Comparison of ENCODE assay signal across 1 cellular context in the genomic region with DNA sequence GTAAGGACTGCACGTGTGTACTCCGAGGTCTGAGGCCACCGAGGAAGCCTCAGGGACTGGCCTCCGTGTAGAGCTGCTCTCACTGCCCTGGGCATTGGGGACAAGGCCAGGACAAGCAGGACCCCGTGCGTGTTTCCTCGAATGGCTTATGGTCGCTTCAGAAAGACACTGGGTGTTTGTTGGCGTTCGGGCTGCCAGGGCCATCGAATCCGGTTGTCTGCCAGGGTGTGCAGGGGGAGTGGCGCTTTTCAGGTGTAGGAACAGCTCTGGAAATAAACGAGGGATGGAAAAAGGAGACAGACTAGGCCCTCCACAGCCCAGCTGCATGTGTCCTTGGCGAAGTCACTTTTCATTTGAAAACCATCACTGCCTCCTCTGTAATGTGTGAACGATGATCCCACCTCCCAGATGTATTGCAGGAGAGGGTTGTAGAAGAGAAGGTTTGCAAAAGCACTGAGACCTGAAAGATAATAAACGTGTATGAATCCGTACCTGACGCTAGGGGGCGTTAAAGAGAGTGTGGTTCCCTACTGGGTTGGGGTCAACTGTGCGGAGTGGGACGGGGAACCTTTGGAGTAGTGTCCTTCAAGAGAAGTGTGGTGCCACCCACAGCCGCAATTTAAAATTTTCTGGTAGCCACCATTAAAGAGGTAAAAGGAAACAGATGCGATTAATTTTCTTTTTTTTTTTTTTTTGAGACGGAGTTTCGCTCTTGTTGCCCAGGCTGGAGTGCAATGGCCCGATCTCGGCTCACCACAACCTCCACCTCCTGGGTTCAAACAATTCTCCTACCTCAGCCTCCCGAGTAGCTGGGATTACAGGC.
TF ChIP-seq lines count a peak whose summit lies in the region.

No MANE protein-coding gene starts in this region.

TF ChIP-seq in HepG2, 621 proteins besides CTCF, POLR2A, EP300 and RAD21 (continues in another document):
- TF ChIP-seq TBL1XR1 (IDR thresholded peaks at IDR 0.05; ENCODE audit: borderline replicate concordance, low read length, partially characterized antibody), result no peak
- 0 out of 2 replicates have a peak, but pooled peaks have one; percentile 7 for TF ChIP-seq RXRB (CRISPR knock-in tag; IDR thresholded peaks at IDR 0.05; ENCODE audit: borderline replicate concordance)
- TF ChIP-seq ZNF574 (CRISPR knock-in tag; IDR thresholded peaks at IDR 0.05), result no peak
- TF ChIP-seq ZNF710 (CRISPR knock-in tag; IDR thresholded peaks at IDR 0.05; ENCODE audit: borderline replicate concordance), result 0 out of 2 replicates have a peak, but pooled peaks have one; percentile 23
- TF ChIP-seq ISL2 (CRISPR knock-in tag; IDR thresholded peaks at IDR 0.05), result no peak
- TF ChIP-seq GMEB2 (CRISPR knock-in tag; IDR thresholded peaks at IDR 0.05; ENCODE audit: low read depth), result no peak
- TF ChIP-seq HNF4G (IDR thresholded peaks at IDR 0.05; ENCODE audit: borderline replicate concordance, low read depth, low read length), result no peak
- 0 out of 2 replicates have a peak, but pooled peaks have one; percentile 46 for TF ChIP-seq HNF4G (CRISPR knock-in tag; IDR thresholded peaks at IDR 0.05; ENCODE audit: borderline replicate concordance, low read depth)
- TF ChIP-seq MAZ (IDR thresholded peaks at IDR 0.05; ENCODE audit: borderline replicate concordance, low read depth, low read length), result no peak
- TF ChIP-seq MAZ (CRISPR knock-in tag; IDR thresholded peaks at IDR 0.05; ENCODE audit: low read depth), result 0 out of 2 replicates have a peak, but pooled peaks have one; percentile 24
- TF ChIP-seq TOPORS (CRISPR knock-in tag; IDR thresholded peaks at IDR 0.05), result no peak
- 0 out of 2 replicates have a peak, but pooled peaks have one; percentile 20 for TF ChIP-seq ZBTB7B (CRISPR knock-in tag; IDR thresholded peaks at IDR 0.05)
- TF ChIP-seq ZNF598 (CRISPR knock-in tag; IDR thresholded peaks at IDR 0.05; ENCODE audit: borderline replicate concordance), result no peak
- TF ChIP-seq, protein P1, sequence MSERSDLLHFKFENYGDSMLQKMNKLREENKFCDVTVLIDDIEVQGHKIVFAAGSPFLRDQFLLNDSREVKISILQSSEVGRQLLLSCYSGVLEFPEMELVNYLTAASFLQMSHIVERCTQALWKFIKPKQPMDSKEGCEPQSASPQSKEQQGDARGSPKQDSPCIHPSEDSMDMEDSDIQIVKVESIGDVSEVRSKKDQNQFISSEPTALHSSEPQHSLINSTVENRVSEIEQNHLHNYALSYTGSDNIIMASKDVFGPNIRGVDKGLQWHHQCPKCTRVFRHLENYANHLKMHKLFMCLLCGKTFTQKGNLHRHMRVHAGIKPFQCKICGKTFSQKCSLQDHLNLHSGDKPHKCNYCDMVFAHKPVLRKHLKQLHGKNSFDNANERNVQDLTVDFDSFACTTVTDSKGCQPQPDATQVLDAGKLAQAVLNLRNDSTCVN (CRISPR knock-in tag; IDR thresholded peaks at IDR 0.05; ENCODE audit: borderline replicate concordance), result no peak
- no peak for TF ChIP-seq RXRA (CRISPR knock-in tag; IDR thresholded peaks at IDR 0.05)
- TF ChIP-seq MTERF4 (CRISPR knock-in tag; IDR thresholded peaks at IDR 0.05), result 0 out of 2 replicates have a peak, but pooled peaks have one; percentile 63
- TF ChIP-seq, protein P2, sequence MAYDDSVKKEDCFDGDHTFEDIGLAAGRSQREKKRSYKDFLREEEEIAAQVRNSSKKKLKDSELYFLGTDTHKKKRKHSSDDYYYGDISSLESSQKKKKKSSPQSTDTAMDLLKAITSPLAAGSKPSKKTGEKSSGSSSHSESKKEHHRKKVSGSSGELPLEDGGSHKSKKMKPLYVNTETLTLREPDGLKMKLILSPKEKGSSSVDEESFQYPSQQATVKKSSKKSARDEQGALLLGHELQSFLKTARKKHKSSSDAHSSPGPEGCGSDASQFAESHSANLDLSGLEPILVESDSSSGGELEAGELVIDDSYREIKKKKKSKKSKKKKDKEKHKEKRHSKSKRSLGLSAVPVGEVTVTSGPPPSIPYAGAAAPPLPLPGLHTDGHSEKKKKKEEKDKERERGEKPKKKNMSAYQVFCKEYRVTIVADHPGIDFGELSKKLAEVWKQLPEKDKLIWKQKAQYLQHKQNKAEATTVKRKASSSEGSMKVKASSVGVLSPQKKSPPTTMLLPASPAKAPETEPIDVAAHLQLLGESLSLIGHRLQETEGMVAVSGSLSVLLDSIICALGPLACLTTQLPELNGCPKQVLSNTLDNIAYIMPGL (CRISPR knock-in tag; IDR thresholded peaks at IDR 0.05; ENCODE audit: borderline replicate concordance in 1 of 2, low read depth in 1 of 2), result peak; percentile 29 to 55; a peak in 2 of 4 replicates
- TF ChIP-seq PREB (CRISPR knock-in tag; IDR thresholded peaks at IDR 0.05), result no peak
- no peak for TF ChIP-seq DNMT1 (CRISPR knock-in tag; IDR thresholded peaks at IDR 0.05)
- TF ChIP-seq ELK4 (CRISPR knock-in tag; IDR thresholded peaks at IDR 0.05; ENCODE audit: borderline replicate concordance), result no peak
- TF ChIP-seq ZNF225 (CRISPR knock-in tag; IDR thresholded peaks at IDR 0.05), result peak; percentile 35; the same call in 1 of the 2 replicates
- TF ChIP-seq GABPA (IDR thresholded peaks at IDR 0.05; ENCODE audit: low read depth, low read length), result no peak
- TF ChIP-seq GABPA (CRISPR knock-in tag; IDR thresholded peaks at IDR 0.05; ENCODE audit: low read depth), result peak; percentile 9; the same call in 1 of the 2 replicates
- TF ChIP-seq MATR3 (CRISPR knock-in tag; IDR thresholded peaks at IDR 0.05), result no peak
- no peak for TF ChIP-seq FIP1L1 (IDR thresholded peaks at IDR 0.05; ENCODE audit: borderline replicate concordance, insufficient read depth, low read depth, low read length)
- no peak for TF ChIP-seq ZNF672 (CRISPR knock-in tag; IDR thresholded peaks at IDR 0.05)
- TF ChIP-seq TEAD3 (CRISPR knock-in tag; optimal IDR thresholded peaks at IDR 0.05; ENCODE audit: borderline replicate concordance), result peak; percentile 31
- TF ChIP-seq SRSF4 (IDR thresholded peaks at IDR 0.05; ENCODE audit: low read depth, low read length, poor library complexity, severe bottlenecking), result no peak
- TF ChIP-seq XRCC5 (optimal IDR thresholded peaks at IDR 0.05; ENCODE audit: low read length), result peak; percentile 53
- TF ChIP-seq, protein P3, sequence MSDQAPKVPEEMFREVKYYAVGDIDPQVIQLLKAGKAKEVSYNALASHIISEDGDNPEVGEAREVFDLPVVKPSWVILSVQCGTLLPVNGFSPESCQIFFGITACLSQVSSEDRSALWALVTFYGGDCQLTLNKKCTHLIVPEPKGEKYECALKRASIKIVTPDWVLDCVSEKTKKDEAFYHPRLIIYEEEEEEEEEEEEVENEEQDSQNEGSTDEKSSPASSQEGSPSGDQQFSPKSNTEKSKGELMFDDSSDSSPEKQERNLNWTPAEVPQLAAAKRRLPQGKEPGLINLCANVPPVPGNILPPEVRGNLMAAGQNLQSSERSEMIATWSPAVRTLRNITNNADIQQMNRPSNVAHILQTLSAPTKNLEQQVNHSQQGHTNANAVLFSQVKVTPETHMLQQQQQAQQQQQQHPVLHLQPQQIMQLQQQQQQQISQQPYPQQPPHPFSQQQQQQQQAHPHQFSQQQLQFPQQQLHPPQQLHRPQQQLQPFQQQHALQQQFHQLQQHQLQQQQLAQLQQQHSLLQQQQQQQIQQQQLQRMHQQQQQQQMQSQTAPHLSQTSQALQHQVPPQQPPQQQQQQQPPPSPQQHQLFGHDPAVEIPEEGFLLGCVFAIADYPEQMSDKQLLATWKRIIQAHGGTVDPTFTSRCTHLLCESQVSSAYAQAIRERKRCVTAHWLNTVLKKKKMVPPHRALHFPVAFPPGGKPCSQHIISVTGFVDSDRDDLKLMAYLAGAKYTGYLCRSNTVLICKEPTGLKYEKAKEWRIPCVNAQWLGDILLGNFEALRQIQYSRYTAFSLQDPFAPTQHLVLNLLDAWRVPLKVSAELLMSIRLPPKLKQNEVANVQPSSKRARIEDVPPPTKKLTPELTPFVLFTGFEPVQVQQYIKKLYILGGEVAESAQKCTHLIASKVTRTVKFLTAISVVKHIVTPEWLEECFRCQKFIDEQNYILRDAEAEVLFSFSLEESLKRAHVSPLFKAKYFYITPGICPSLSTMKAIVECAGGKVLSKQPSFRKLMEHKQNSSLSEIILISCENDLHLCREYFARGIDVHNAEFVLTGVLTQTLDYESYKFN (CRISPR knock-in tag; conservative IDR thresholded peaks at IDR 0.05), result no peak
- TF ChIP-seq, protein P4, sequence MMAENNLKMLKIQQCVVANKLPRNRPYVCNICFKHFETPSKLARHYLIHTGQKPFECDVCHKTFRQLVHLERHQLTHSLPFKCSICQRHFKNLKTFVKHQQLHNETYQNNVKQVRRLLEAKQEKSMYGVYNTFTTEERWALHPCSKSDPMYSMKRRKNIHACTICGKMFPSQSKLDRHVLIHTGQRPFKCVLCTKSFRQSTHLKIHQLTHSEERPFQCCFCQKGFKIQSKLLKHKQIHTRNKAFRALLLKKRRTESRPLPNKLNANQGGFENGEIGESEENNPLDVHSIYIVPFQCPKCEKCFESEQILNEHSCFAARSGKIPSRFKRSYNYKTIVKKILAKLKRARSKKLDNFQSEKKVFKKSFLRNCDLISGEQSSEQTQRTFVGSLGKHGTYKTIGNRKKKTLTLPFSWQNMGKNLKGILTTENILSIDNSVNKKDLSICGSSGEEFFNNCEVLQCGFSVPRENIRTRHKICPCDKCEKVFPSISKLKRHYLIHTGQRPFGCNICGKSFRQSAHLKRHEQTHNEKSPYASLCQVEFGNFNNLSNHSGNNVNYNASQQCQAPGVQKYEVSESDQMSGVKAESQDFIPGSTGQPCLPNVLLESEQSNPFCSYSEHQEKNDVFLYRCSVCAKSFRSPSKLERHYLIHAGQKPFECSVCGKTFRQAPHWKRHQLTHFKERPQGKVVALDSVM (CRISPR knock-in tag; IDR thresholded peaks at IDR 0.05), result no peak
